Comparison of ENCODE assay signal across 19 cellular contexts in genomic region chr6:130931683-130932082, GRCh38.
DNase-seq lines count a peak whose midpoint lies in the region; FAIRE-seq lines count a peak whose summit lies in the region.
"Had no signal": no experiment of that assay in that cellular context is flagged by ENCODE, and none has a peak within 500 bp of the region (broad histone marks: within the 10 kb centered on the region; RNA-seq: fewer than 3 reads in every experiment).

No MANE protein-coding gene starts in this region.

- H3K9me3 ChIP-seq in MG63 = no peaks in the 10 kb centered on the region
- H3K9me3 ChIP-seq: HAP-1, SJSA1 had no signal

- no peaks in the 10 kb centered on the region for H3K27me3 ChIP-seq in MG63
- H3K27me3 ChIP-seq: BLaER1 treated with 17β-estradiol and CSF1 and Interleukin-3, amounts not matched to agents 10 nM and 100 nM; SJSA1 had no signal

- H3K36me3 ChIP-seq in MG63 = no peaks in the 10 kb centered on the region; the same call in 1 of the 2 replicates
- H3K36me3 ChIP-seq: HAP-1, SJSA1 had no signal

- DNase-seq in CD1c-positive myeloid dendritic cell (ENCODE audit: extremely low spot score) = peak; percentile 58
- peak; percentile 62 to 74 for DNase-seq in NOMO-1 (lab: John Stamatoyannopoulos, UW; ENCODE audit: unreplicated experiment in 2 of 2)
- peak; percentile 92 for DNase-seq in SKM-1 (lab: John Stamatoyannopoulos, UW; ENCODE audit: unreplicated experiment)
- DNase-seq in pons (ENCODE audit: low spot score) = peak; percentile 62
- no peak for DNase-seq in frontal cortex (ENCODE audit: low spot score in 2 of 2)
- DNase-seq in MG63 = no peak
- no peak for DNase-seq in NCI-H1105 treated with DMSO at 0.1 percent for 48 hours (lab: John Stamatoyannopoulos, UW)
- no peak for DNase-seq in NCI-H226
- DNase-seq: GF-D8, Kasumi-1, NCI-H1048, NCI-H146, NCI-H2081 treated with DMSO at 0.1 percent for 48 hours, NCI-H524 treated with DMSO at 0.1 percent for 48 hours had no signal

- H3K4me3 ChIP-seq in MG63 = no peak overlapping the region
- H3K4me3 ChIP-seq: BLaER1 treated with 17β-estradiol and CSF1 and Interleukin-3, amounts not matched to agents 10 nM and 100 nM; HAP-1; SJSA1 had no signal

- no peak for FAIRE-seq in frontal cortex (lab: Jason Lieb, UNC)
- FAIRE-seq: GM12891, GM18507 had no signal

Comparison
In these comparisons a context has a peak if more than half of its experiments do, and no peak if none do; other contexts are left out.
1. DNase-seq: peak in CD1c-positive myeloid dendritic cell (single experiment), NOMO-1 (2 of 2), SKM-1 (single experiment) and pons (single experiment); none in frontal cortex (0 of 2), MG63 (single experiment), NCI-H1105 treated with DMSO at 0.1 percent for 48 hours (single experiment) and NCI-H226 (single experiment).